8 cellular contexts compared by ENCODE assay signal in genomic region chr2:25951071-25951547, GRCh38. TPM values are rescaled to one million over a fixed set of nuclear protein-coding genes. Genes with fewer than 3 reads are reported as not detected.
DNase-seq lines count a peak whose midpoint lies in the region; ATAC-seq and TF ChIP-seq lines count a peak whose summit lies in the region.

No MANE protein-coding gene starts in this region.

- peak; percentile 89 for DNase-seq in A172 (ENCODE audit: low spot score)
- DNase-seq in NAMALWA (ENCODE audit: low spot score), result peak; percentile 83
- peak; percentile 95 for DNase-seq in SK-MEL-5 (ENCODE audit: low read depth, low spot score)
- DNase-seq in activated gamma-delta T cell treated with Interleukin-2 at 50 U/mL for 16 hours, result peak; percentile 67
- DNase-seq in foreskin melanocyte, result peak; percentile 41
- peak; percentile 87 for DNase-seq in occipital lobe (lab: John Stamatoyannopoulos, UW)
- peak; percentile 70 to 86 for DNase-seq in suprapubic skin (ENCODE audit: low spot score in 2 of 2)

- no peaks in the 10 kb centered on the region for H3K9me3 ChIP-seq in suprapubic skin

- WGBS in suprapubic skin, result 27% methylated on average over 11 of the region's 11 CpGs

- H3K4me1 ChIP-seq in suprapubic skin, result no peaks in the 10 kb centered on the region

- no peak for TF ChIP-seq EP300 in suprapubic skin (IDR thresholded peaks at IDR 0.05)

- ATAC-seq in GM19025 (IDR thresholded peaks at IDR 0.05; ENCODE audit: low read depth, unreplicated experiment), result peak; percentile 55

- no peak overlapping the region for H3K27ac ChIP-seq in suprapubic skin

- no peaks in the 10 kb centered on the region for H3K36me3 ChIP-seq in suprapubic skin

- TF ChIP-seq POLR2A in suprapubic skin (IDR thresholded peaks at IDR 0.05), result no peak

- H3K27me3 ChIP-seq in suprapubic skin, result no peaks in the 10 kb centered on the region

- in situ Hi-C loops in SK-MEL-5 (cut with HindIII; ENCODE audit: low pct_unique_long_range_greater_than_20kb, low sequenced_read_pairs), result no loop called here

- H3K4me3 ChIP-seq in suprapubic skin, result no peak overlapping the region

- TF ChIP-seq CTCF in suprapubic skin (IDR thresholded peaks at IDR 0.05), result peak; percentile 83 to 93

RNA-seq across cellular contexts. Expression of gene KIF3C, which starts 31.2 kb away (rescaled TPM):
- 29.6 and 38.8 TPM in 2 replicates for total RNA-seq in A172 (2014; rRNA removed; shearing (Covaris generic))
- total RNA-seq in SK-MEL-5 (2014; rRNA removed; shearing (Covaris generic)), result 19.3 and 19.6 TPM in 2 replicates
- polyA plus RNA-seq in SK-MEL-5 (2015; cell fraction: cytosol; rRNA removed), result 34.4 and 40.2 TPM in 2 replicates
- polyA plus RNA-seq in SK-MEL-5 (2015; cell fraction: nucleus; rRNA removed), result 15.5 and 17.6 TPM in 2 replicates
- total RNA-seq in occipital lobe, result 94.2 TPM
- total RNA-seq in suprapubic skin, result 1 to 10 TPM; 3.2 to 5.8 (median 4.7) TPM

Comparison
In these comparisons a context has a peak if more than half of its experiments do, and no peak if none do; other contexts are left out.
1. DNase-seq: peak in every context shown above with its lines; median percentile 95 in SK-MEL-5; 89 in A172; 87 in occipital lobe; 83 in NAMALWA; 78 in suprapubic skin; 67 in activated gamma-delta T cell treated with Interleukin-2 at 50 U/mL for 16 hours; 41 in foreskin melanocyte.